29 cellular contexts compared by ENCODE assay signal in genomic region chrX:71085900-71086299, GRCh38. TPM values are rescaled to one million over a fixed set of nuclear protein-coding genes. Genes with fewer than 3 reads are reported as not detected.
DNase-seq lines count a peak whose midpoint lies in the region; ATAC-seq, FAIRE-seq and TF ChIP-seq lines count a peak whose summit lies in the region.
"Had no signal": no experiment of that assay in that cellular context is flagged by ENCODE, and none has a peak within 500 bp of the region (broad histone marks: within the 10 kb centered on the region; RNA-seq: fewer than 3 reads in every experiment).

No MANE protein-coding gene starts in this region.

- intact Hi-C loops in HepG2 (cut with micrococcal nuclease; ENCODE audit: unreplicated experiment) (no loop called here), right lobe of liver (cut with DNase I) (no loop called here), spleen (cut with DNase I; ENCODE audit: low total_unique reads) (no loop called here)

- DNase-seq in HepG2 (ENCODE audit: low spot score) (no peak), right lobe of liver (no peak), spleen (peak; percentile 13), dermis blood vessel endothelial cell (no peak)
- DNase-seq: 8988T; ACHN; BE2C; C1 segment of cervical spinal cord; CD4-positive, alpha-beta memory T cell; CD4-positive, CD25-positive, alpha-beta regulatory T cell; CD8-positive, alpha-beta memory T cell; COR-L47; DMS153; DMS53; DMS79; DND-41; EL; GDM1 had no signal

- H3K9me3 ChIP-seq in HepG2 (ENCODE audit: low read length) (no peaks in the 10 kb centered on the region), right lobe of liver (no peaks in the 10 kb centered on the region), spleen (no peaks in the 10 kb centered on the region)
- H3K9me3 ChIP-seq: BE2C, BLaER1 had no signal

- no peak overlapping the region for H3K4me3 ChIP-seq in HepG2 (replicated peaks in 1 of 3; ENCODE audit: insufficient read depth in 1 of 3, low read depth in 2 of 3, low read length in 3 of 3)
- no peak overlapping the region for H3K4me3 ChIP-seq in right lobe of liver
- H3K4me3 ChIP-seq in spleen = no peak overlapping the region
- H3K4me3 ChIP-seq: BLaER1, GM12878 had no signal

- H2AFZ ChIP-seq in HepG2 (ENCODE audit: low read length) = no peak overlapping the region

- no peak for TF ChIP-seq RAD21 in HepG2 (CRISPR knock-in tag; IDR thresholded peaks at IDR 0.05)

- TF ChIP-seq POLR2A in HepG2 (IDR thresholded peaks at IDR 0.05; ENCODE audit: insufficient read depth in 1 of 2, low read depth in 2 of 2, low read length in 2 of 2) (no peak), right lobe of liver (IDR thresholded peaks at IDR 0.05) (no peak), spleen (IDR thresholded peaks at IDR 0.05) (no peak)

- ATAC-seq in HepG2 (no peak), right lobe of liver (no peak)
- ATAC-seq in stimulated activated memory B cell treated with anti-CD40 and anti-IgM and Interleukin-4, amounts not matched to agents 10 μg/mL and 1 μg/mL and 100 μg/mL, for 72 hours = no peak
- ATAC-seq: GM12878 had no signal

- H3K27me3 Mint-ChIP-seq in stimulated activated memory B cell treated with anti-CD40 and anti-IgM and Interleukin-4, amounts not matched to agents 10 μg/mL and 1 μg/mL and 100 μg/mL, for 72 hours = no peaks in the 10 kb centered on the region
- H3K27me3 Mint-ChIP-seq: CD4-positive, alpha-beta memory T cell; CD4-positive, CD25-positive, alpha-beta regulatory T cell had no signal

- H3K36me3 ChIP-seq in HepG2 (replicated peaks in 1 of 2; ENCODE audit: control insufficient read depth in 1 of 2, insufficient read depth in 2 of 2, low read length in 2 of 2) = no peaks in the 10 kb centered on the region
- no peaks in the 10 kb centered on the region for H3K36me3 ChIP-seq in right lobe of liver
- H3K36me3 ChIP-seq in spleen = no peaks in the 10 kb centered on the region
- H3K36me3 ChIP-seq: BE2C, BLaER1 had no signal

- TF ChIP-seq CTCF in HepG2 (CRISPR knock-in tag; IDR thresholded peaks at IDR 0.05) (no peak), right lobe of liver (IDR thresholded peaks at IDR 0.05) (no peak), spleen (IDR thresholded peaks at IDR 0.05 in 8 of 11, conservative IDR thresholded peaks at IDR 0.05 in 3 of 11) (no peak)

- FAIRE-seq in HepG2 (lab: Jason Lieb, UNC) = peak; percentile 51
- FAIRE-seq: A204.1, GM12878, GM12892, GM18507 had no signal

- no peaks in the 10 kb centered on the region for H3K27me3 ChIP-seq in HepG2 (ENCODE audit: control insufficient read depth in 1 of 2, insufficient read depth in 2 of 2, low read length in 2 of 2)
- H3K27me3 ChIP-seq in right lobe of liver = no peaks in the 10 kb centered on the region
- peaks cover 0 to 4% (median 0%) of the 10 kb centered on the region in 7 donors for H3K27me3 ChIP-seq in spleen (replicated peaks in 1 of 7)
- H3K27me3 ChIP-seq: BE2C had no signal

- H3K4me1 ChIP-seq in HepG2 (ENCODE audit: insufficient read depth, low read length) (peaks cover 20% of the 10 kb centered on the region), right lobe of liver (no peaks in the 10 kb centered on the region), spleen (no peaks in the 10 kb centered on the region)
- H3K4me1 ChIP-seq: BE2C, BLaER1 had no signal

- H3K9ac ChIP-seq in HepG2 (ENCODE audit: insufficient read depth, low read depth, low read length) = no peak overlapping the region
- H3K9ac ChIP-seq: BLaER1 had no signal

- POLR2A ChIA-PET in HepG2 (lab: Yijun Ruan, JAX) = no interaction called here

- TF ChIP-seq EP300 in HepG2 (IDR thresholded peaks at IDR 0.05; ENCODE audit: low read depth in 2 of 2, low read length in 2 of 2) (no peak), HepG2 (CRISPR knock-in tag; IDR thresholded peaks at IDR 0.05; ENCODE audit: borderline replicate concordance) (no peak)

- no peak overlapping the region for H3K27ac ChIP-seq in HepG2 (ENCODE audit: extremely low read length, insufficient read depth, low read length)
- no peak overlapping the region for H3K27ac ChIP-seq in right lobe of liver
- H3K27ac ChIP-seq in spleen = no peak overlapping the region
- H3K27ac ChIP-seq: BLaER1 had no signal

- BruUV-seq in HepG2 (replicated peaks; lab: Mats Ljungman, UMichigan) = no TSS peak

- 38% methylated on average over 4 of the region's 4 CpGs for WGBS in HepG2 (ENCODE audit: low lambda C conversion rate)
- whole genome bisulfite sequencing in right lobe of liver (ENCODE audit: insufficient coverage, low coverage, low lambda C conversion rate, missing lambda C conversion rate) = 46% methylated on average over 4 of the region's 4 CpGs
- 62 to 86% (median 69%) methylated on average over 4 of the region's 4 CpGs for WGBS in spleen, 5 donors

- H3K79me2 ChIP-seq in HepG2 (ENCODE audit: insufficient read depth, low read length) = no peaks in the 10 kb centered on the region

- in situ Hi-C loops in HepG2 (cut with HindIII; ENCODE audit: extremely low pct_ligation_motif_present, low pct_unique_long_range_greater_than_20kb) = no loop called here

- H4K20me1 ChIP-seq in HepG2 (ENCODE audit: insufficient read depth, low read length) = no peaks in the 10 kb centered on the region
- H4K20me1 ChIP-seq: BLaER1 had no signal

- H3K9me3 Mint-ChIP-seq in stimulated activated memory B cell treated with anti-CD40 and anti-IgM and Interleukin-4, amounts not matched to agents 10 μg/mL and 1 μg/mL and 100 μg/mL, for 72 hours = no peaks in the 10 kb centered on the region
- H3K9me3 Mint-ChIP-seq: CD4-positive, alpha-beta memory T cell; CD4-positive, CD25-positive, alpha-beta regulatory T cell; CD8-positive, alpha-beta memory T cell had no signal

- no peak overlapping the region for H3K4me3 Mint-ChIP-seq in stimulated activated memory B cell treated with anti-CD40 and anti-IgM and Interleukin-4, amounts not matched to agents 10 μg/mL and 1 μg/mL and 100 μg/mL, for 72 hours
- H3K4me3 Mint-ChIP-seq: CD14-positive monocyte; CD4-positive, alpha-beta memory T cell; CD4-positive, CD25-positive, alpha-beta regulatory T cell; CD8-positive, alpha-beta memory T cell had no signal

- CTCF ChIA-PET in HepG2 (lab: Yijun Ruan, JAX; ENCODE audit: low intra/inter-chr PET ratio, low total read pairs) = no interaction called here

- no peak overlapping the region for H3K4me2 ChIP-seq in HepG2 (ENCODE audit: low read depth, low read length)
- H3K4me2 ChIP-seq: BLaER1 had no signal

- no peak overlapping the region for H3K27ac Mint-ChIP-seq in stimulated activated memory B cell treated with anti-CD40 and anti-IgM and Interleukin-4, amounts not matched to agents 10 μg/mL and 1 μg/mL and 100 μg/mL, for 72 hours
- H3K27ac Mint-ChIP-seq: CD14-positive monocyte; CD8-positive, alpha-beta memory T cell had no signal

- H3K36me3 Mint-ChIP-seq in stimulated activated memory B cell treated with anti-CD40 and anti-IgM and Interleukin-4, amounts not matched to agents 10 μg/mL and 1 μg/mL and 100 μg/mL, for 72 hours = no peaks in the 10 kb centered on the region
- H3K36me3 Mint-ChIP-seq: CD14-positive monocyte; CD4-positive, alpha-beta memory T cell; CD4-positive, CD25-positive, alpha-beta regulatory T cell; CD8-positive, alpha-beta memory T cell had no signal

- H3K4me1 Mint-ChIP-seq in stimulated activated memory B cell treated with anti-CD40 and anti-IgM and Interleukin-4, amounts not matched to agents 10 μg/mL and 1 μg/mL and 100 μg/mL, for 72 hours = no peaks in the 10 kb centered on the region
- H3K4me1 Mint-ChIP-seq: CD14-positive monocyte; CD8-positive, alpha-beta memory T cell had no signal

RNA-seq across cellular contexts. Expression of gene FOXO4, which starts 9.8 kb away (rescaled TPM):
- total RNA-seq in HepG2 (2016; rRNA removed; fragmentation: Illumina TruSeq; extraction: Trizol) = 4.6 and 5.7 TPM in 2 replicates
- 0.30 and 1.5 TPM in 2 replicates for total RNA-seq in HepG2 (2016; cell fraction: cytosol; rRNA removed; fragmentation: Illumina TruSeq; extraction: Trizol; ENCODE audit: low read depth)
- total RNA-seq in HepG2 (2016; cell fraction: insoluble cytoplasmic fraction; rRNA removed; fragmentation: Illumina TruSeq; extraction: Trizol) = 4.6 and 5.7 TPM in 2 replicates
- total RNA-seq in HepG2 (2016; cell fraction: membrane; rRNA removed; fragmentation: Illumina TruSeq; extraction: Trizol) = 3.1 TPM in 2 replicates
- total RNA-seq in HepG2 (2016; cell fraction: nucleus; rRNA removed; fragmentation: Illumina TruSeq; extraction: Trizol) = 2.4 and 2.8 TPM in 2 replicates
- 5.1 and 9.3 TPM in 2 replicates for polyA plus RNA-seq in HepG2 (2011; rRNA removed)
- polyA plus RNA-seq in HepG2 (2011; cell fraction: cytosol; rRNA removed) = 6.1 and 8.2 TPM in 2 replicates
- 14.5 and 16.7 TPM in 2 replicates for polyA plus RNA-seq in HepG2 (2011; cell fraction: nucleus; rRNA removed)
- 13.5 and 14.3 TPM in 2 replicates for polyA plus RNA-seq in HepG2 (2012)
- polyA plus RNA-seq in HepG2 (2016; cell fraction: cytosol; fragmentation: Illumina TruSeq; extraction: Trizol; ENCODE audit: low read depth) = 0.55 and 0.83 TPM in 2 replicates
- 5.2 and 5.4 TPM in 2 replicates for polyA plus RNA-seq in HepG2 (2016; cell fraction: insoluble cytoplasmic fraction; fragmentation: Illumina TruSeq; extraction: Trizol; ENCODE audit: low read depth)
- 2.1 and 2.8 TPM in 2 replicates for polyA plus RNA-seq in HepG2 (2016; cell fraction: membrane; fragmentation: Illumina TruSeq; extraction: Trizol; ENCODE audit: low read depth)
- 6.1 and 6.7 TPM in 2 replicates for polyA plus RNA-seq in HepG2 (2016; cell fraction: nucleus; fragmentation: Illumina TruSeq; extraction: Trizol; ENCODE audit: insufficient read depth, low read depth)
- polyA minus RNA-seq in HepG2 (2011; rRNA and poly(A)+ RNA removed; ENCODE audit: low replicate concordance) = 12.4 and 27.0 TPM in 2 replicates
- 5.9 and 7.5 TPM in 2 replicates for polyA minus RNA-seq in HepG2 (2011; cell fraction: cytosol; rRNA and poly(A)+ RNA removed)
- 0.77 and 1.6 TPM in 2 replicates for polyA minus RNA-seq in HepG2 (2011; cell fraction: nucleus; rRNA and poly(A)+ RNA removed)
- 10 to 100 TPM in 2 of 6 experiments, 1 to 10 TPM in 4; 5.2 to 12.1 (median 8.5) TPM for total RNA-seq in right lobe of liver
- 10 to 100 TPM; 19.1 to 50.9 (median 32.9) TPM for total RNA-seq in spleen
- 10 to 100 TPM in 1 of 3 donors, 1 to 10 TPM in 2; 5.1 to 12.9 (median 5.8) TPM for polyA plus RNA-seq in spleen
- total RNA-seq in dermis blood vessel endothelial cell = 7.3 and 8.2 TPM in 2 replicates

RNA-seq across cellular contexts. Expression of gene SNX12, which starts 17.8 kb away (rescaled TPM):
- total RNA-seq in HepG2 (2016; rRNA removed; fragmentation: Illumina TruSeq; extraction: Trizol) (42.2 and 51.5 TPM in 2 replicates), right lobe of liver (10 to 100 TPM; 21.2 to 31.1 (median 24.1) TPM), spleen (10 to 100 TPM; 37.1 to 47.6 (median 41.0) TPM), dermis blood vessel endothelial cell (71.5 and 85.9 TPM in 2 replicates)
- 8.1 and 9.0 TPM in 2 replicates for total RNA-seq in HepG2 (2016; cell fraction: cytosol; rRNA removed; fragmentation: Illumina TruSeq; extraction: Trizol; ENCODE audit: low read depth)
- 42.0 and 54.6 TPM in 2 replicates for total RNA-seq in HepG2 (2016; cell fraction: insoluble cytoplasmic fraction; rRNA removed; fragmentation: Illumina TruSeq; extraction: Trizol)
- total RNA-seq in HepG2 (2016; cell fraction: membrane; rRNA removed; fragmentation: Illumina TruSeq; extraction: Trizol) = 26.7 and 30.4 TPM in 2 replicates
- total RNA-seq in HepG2 (2016; cell fraction: nucleus; rRNA removed; fragmentation: Illumina TruSeq; extraction: Trizol) = 16.7 and 17.5 TPM in 2 replicates
- polyA plus RNA-seq in HepG2 (2011; rRNA removed) (27.3 and 30.3 TPM in 2 replicates), spleen (10 to 100 TPM; 11.7 to 28.7 (median 14.0) TPM)
- polyA plus RNA-seq in HepG2 (2011; cell fraction: cytosol; rRNA removed) = 30.4 and 35.9 TPM in 2 replicates
- 10.6 and 13.1 TPM in 2 replicates for polyA plus RNA-seq in HepG2 (2011; cell fraction: nucleus; rRNA removed)
- polyA plus RNA-seq in HepG2 (2012) = 20.1 and 25.5 TPM in 2 replicates
- 7.3 and 7.7 TPM in 2 replicates for polyA plus RNA-seq in HepG2 (2016; cell fraction: cytosol; fragmentation: Illumina TruSeq; extraction: Trizol; ENCODE audit: low read depth)
- polyA plus RNA-seq in HepG2 (2016; cell fraction: insoluble cytoplasmic fraction; fragmentation: Illumina TruSeq; extraction: Trizol; ENCODE audit: low read depth) = 42.0 and 47.5 TPM in 2 replicates
- polyA plus RNA-seq in HepG2 (2016; cell fraction: membrane; fragmentation: Illumina TruSeq; extraction: Trizol; ENCODE audit: low read depth) = 18.3 and 21.3 TPM in 2 replicates
- 20.9 and 23.9 TPM in 2 replicates for polyA plus RNA-seq in HepG2 (2016; cell fraction: nucleus; fragmentation: Illumina TruSeq; extraction: Trizol; ENCODE audit: insufficient read depth, low read depth)
- 82.2 and 230 TPM in 2 replicates for polyA minus RNA-seq in HepG2 (2011; rRNA and poly(A)+ RNA removed; ENCODE audit: low replicate concordance)
- 24.5 and 26.7 TPM in 2 replicates for polyA minus RNA-seq in HepG2 (2011; cell fraction: cytosol; rRNA and poly(A)+ RNA removed)
- 12.0 and 15.5 TPM in 2 replicates for polyA minus RNA-seq in HepG2 (2011; cell fraction: nucleus; rRNA and poly(A)+ RNA removed)

RNA-seq across cellular contexts. Expression of gene CXorf65, which starts 20.6 kb away (rescaled TPM):
- total RNA-seq in HepG2 (2016; rRNA removed; fragmentation: Illumina TruSeq; extraction: Trizol) = not detected in 2 replicates
- total RNA-seq in HepG2 (2016; cell fraction: cytosol; rRNA removed; fragmentation: Illumina TruSeq; extraction: Trizol; ENCODE audit: low read depth) = not detected in 2 replicates
- total RNA-seq in HepG2 (2016; cell fraction: insoluble cytoplasmic fraction; rRNA removed; fragmentation: Illumina TruSeq; extraction: Trizol) = not detected in 2 replicates
- total RNA-seq in HepG2 (2016; cell fraction: membrane; rRNA removed; fragmentation: Illumina TruSeq; extraction: Trizol) = not detected in 2 replicates
- total RNA-seq in HepG2 (2016; cell fraction: nucleus; rRNA removed; fragmentation: Illumina TruSeq; extraction: Trizol) = not detected in 2 replicates
- polyA plus RNA-seq in HepG2 (2011; rRNA removed) = not detected in 2 replicates
- polyA plus RNA-seq in HepG2 (2011; cell fraction: cytosol; rRNA removed) = not detected in 2 replicates
- not detected in 2 replicates for polyA plus RNA-seq in HepG2 (2011; cell fraction: nucleus; rRNA removed)
- polyA plus RNA-seq in HepG2 (2012) = not detected in 2 replicates
- polyA plus RNA-seq in HepG2 (2016; cell fraction: cytosol; fragmentation: Illumina TruSeq; extraction: Trizol; ENCODE audit: low read depth) = not detected in 2 replicates
- not detected in 2 replicates for polyA plus RNA-seq in HepG2 (2016; cell fraction: insoluble cytoplasmic fraction; fragmentation: Illumina TruSeq; extraction: Trizol; ENCODE audit: low read depth)
- polyA plus RNA-seq in HepG2 (2016; cell fraction: membrane; fragmentation: Illumina TruSeq; extraction: Trizol; ENCODE audit: low read depth) = not detected in 2 replicates
- polyA plus RNA-seq in HepG2 (2016; cell fraction: nucleus; fragmentation: Illumina TruSeq; extraction: Trizol; ENCODE audit: insufficient read depth, low read depth) = not detected in 2 replicates
- not detected in 2 replicates for polyA minus RNA-seq in HepG2 (2011; rRNA and poly(A)+ RNA removed; ENCODE audit: low replicate concordance)
- polyA minus RNA-seq in HepG2 (2011; cell fraction: cytosol; rRNA and poly(A)+ RNA removed) = not detected in 2 replicates
- not detected in 2 replicates for polyA minus RNA-seq in HepG2 (2011; cell fraction: nucleus; rRNA and poly(A)+ RNA removed)
- not detected for total RNA-seq in right lobe of liver
- total RNA-seq in spleen = 10 to 100 TPM in 1 of 7 donors, 1 to 10 TPM in 6; 1.7 to 14.4 (median 6.7) TPM
- 10 to 100 TPM in 1 of 3 donors, 1 to 10 TPM in 2; 3.7 to 27.2 (median 7.5) TPM for polyA plus RNA-seq in spleen
- total RNA-seq in dermis blood vessel endothelial cell = not detected in 2 replicates
- total RNA-seq: A673, Daoy, G401 had no signal
- polyA plus RNA-seq: AG04450, CD14-positive monocyte had no signal

RNA-seq across cellular contexts. Expression of gene IL2RG, which starts 25.5 kb away (rescaled TPM):
- total RNA-seq in HepG2 (2016; rRNA removed; fragmentation: Illumina TruSeq; extraction: Trizol) = not detected in 2 replicates
- total RNA-seq in HepG2 (2016; cell fraction: cytosol; rRNA removed; fragmentation: Illumina TruSeq; extraction: Trizol; ENCODE audit: low read depth) = not detected in 2 replicates
- not detected in 2 replicates for total RNA-seq in HepG2 (2016; cell fraction: insoluble cytoplasmic fraction; rRNA removed; fragmentation: Illumina TruSeq; extraction: Trizol)
- not detected in 2 replicates for total RNA-seq in HepG2 (2016; cell fraction: membrane; rRNA removed; fragmentation: Illumina TruSeq; extraction: Trizol)
- not detected in 2 replicates for total RNA-seq in HepG2 (2016; cell fraction: nucleus; rRNA removed; fragmentation: Illumina TruSeq; extraction: Trizol)
- polyA plus RNA-seq in HepG2 (2011; rRNA removed) = 0.98 and 1.1 TPM in 2 replicates
- 1.6 and 1.8 TPM in 2 replicates for polyA plus RNA-seq in HepG2 (2011; cell fraction: cytosol; rRNA removed)
- 0.56 and 1.6 TPM in 2 replicates for polyA plus RNA-seq in HepG2 (2011; cell fraction: nucleus; rRNA removed)
- polyA plus RNA-seq in HepG2 (2012) = 0.99 and 1.7 TPM in 2 replicates
- polyA plus RNA-seq in HepG2 (2016; cell fraction: cytosol; fragmentation: Illumina TruSeq; extraction: Trizol; ENCODE audit: low read depth) = not detected in 2 replicates
- polyA plus RNA-seq in HepG2 (2016; cell fraction: insoluble cytoplasmic fraction; fragmentation: Illumina TruSeq; extraction: Trizol; ENCODE audit: low read depth) = not detected in 2 replicates
- not detected in 2 replicates for polyA plus RNA-seq in HepG2 (2016; cell fraction: membrane; fragmentation: Illumina TruSeq; extraction: Trizol; ENCODE audit: low read depth)
- polyA plus RNA-seq in HepG2 (2016; cell fraction: nucleus; fragmentation: Illumina TruSeq; extraction: Trizol; ENCODE audit: insufficient read depth, low read depth) = not detected in 2 replicates
- 0.84 and 1.5 TPM in 2 replicates for polyA minus RNA-seq in HepG2 (2011; rRNA and poly(A)+ RNA removed; ENCODE audit: low replicate concordance)
- polyA minus RNA-seq in HepG2 (2011; cell fraction: cytosol; rRNA and poly(A)+ RNA removed) = 0.79 TPM in 1 of 2 replicates, not detected in the other
- polyA minus RNA-seq in HepG2 (2011; cell fraction: nucleus; rRNA and poly(A)+ RNA removed) = 0.26 TPM in 1 of 2 replicates, not detected in the other
- 1 to 10 TPM in 5 of 6 experiments, under 1 TPM in 1; 0.64 to 4.0 (median 1.7) TPM for total RNA-seq in right lobe of liver
- total RNA-seq in spleen = 100 to 1,000 TPM in 6 of 7 donors, 10 to 100 TPM in 1; 92.6 to 174 (median 127) TPM
- 100 to 1,000 TPM in 2 of 3 donors, 10 to 100 TPM in 1; 89.8 to 155 (median 122) TPM for polyA plus RNA-seq in spleen
- 0.51 TPM in 1 of 2 replicates, not detected in the other for total RNA-seq in dermis blood vessel endothelial cell
- total RNA-seq: Daoy, G401 had no signal
- polyA plus RNA-seq: AG04450 had no signal

RNA-seq across cellular contexts. Expression of gene MED12, which starts 32.5 kb away (rescaled TPM):
- total RNA-seq in HepG2 (2016; rRNA removed; fragmentation: Illumina TruSeq; extraction: Trizol) (15.0 and 16.0 TPM in 2 replicates), right lobe of liver (10 to 100 TPM in 5 of 6 experiments, 1 to 10 TPM in 1; 7.8 to 16.3 (median 12.5) TPM), spleen (100 to 1,000 TPM in 3 of 7 donors, 10 to 100 TPM in 4; 90.0 to 151 (median 98.7) TPM), dermis blood vessel endothelial cell (39.3 and 85.7 TPM in 2 replicates)
- total RNA-seq in HepG2 (2016; cell fraction: cytosol; rRNA removed; fragmentation: Illumina TruSeq; extraction: Trizol; ENCODE audit: low read depth) = 0.81 and 2.3 TPM in 2 replicates
- total RNA-seq in HepG2 (2016; cell fraction: insoluble cytoplasmic fraction; rRNA removed; fragmentation: Illumina TruSeq; extraction: Trizol) = 12.8 and 12.9 TPM in 2 replicates
- total RNA-seq in HepG2 (2016; cell fraction: membrane; rRNA removed; fragmentation: Illumina TruSeq; extraction: Trizol) = 3.6 and 6.7 TPM in 2 replicates
- 13.4 and 18.0 TPM in 2 replicates for total RNA-seq in HepG2 (2016; cell fraction: nucleus; rRNA removed; fragmentation: Illumina TruSeq; extraction: Trizol)
- polyA plus RNA-seq in HepG2 (2011; rRNA removed) (9.4 and 13.5 TPM in 2 replicates), spleen (10 to 100 TPM in 1 of 3 donors, 1 to 10 TPM in 2; 5.2 to 15.6 (median 5.3) TPM)
- 3.7 TPM in 2 replicates for polyA plus RNA-seq in HepG2 (2011; cell fraction: cytosol; rRNA removed)
- 49.9 and 57.8 TPM in 2 replicates for polyA plus RNA-seq in HepG2 (2011; cell fraction: nucleus; rRNA removed)
- 12.9 and 17.5 TPM in 2 replicates for polyA plus RNA-seq in HepG2 (2012)
- polyA plus RNA-seq in HepG2 (2016; cell fraction: cytosol; fragmentation: Illumina TruSeq; extraction: Trizol; ENCODE audit: low read depth) = 0.80 and 1.2 TPM in 2 replicates
- 10.9 and 15.7 TPM in 2 replicates for polyA plus RNA-seq in HepG2 (2016; cell fraction: insoluble cytoplasmic fraction; fragmentation: Illumina TruSeq; extraction: Trizol; ENCODE audit: low read depth)
- polyA plus RNA-seq in HepG2 (2016; cell fraction: membrane; fragmentation: Illumina TruSeq; extraction: Trizol; ENCODE audit: low read depth) = 1.8 and 2.1 TPM in 2 replicates
- 29.0 and 30.1 TPM in 2 replicates for polyA plus RNA-seq in HepG2 (2016; cell fraction: nucleus; fragmentation: Illumina TruSeq; extraction: Trizol; ENCODE audit: insufficient read depth, low read depth)
- polyA minus RNA-seq in HepG2 (2011; rRNA and poly(A)+ RNA removed; ENCODE audit: low replicate concordance) = 75.3 and 81.1 TPM in 2 replicates
- 20.1 and 24.4 TPM in 2 replicates for polyA minus RNA-seq in HepG2 (2011; cell fraction: cytosol; rRNA and poly(A)+ RNA removed)
- 38.9 and 40.7 TPM in 2 replicates for polyA minus RNA-seq in HepG2 (2011; cell fraction: nucleus; rRNA and poly(A)+ RNA removed)
